ENCODE assay signal across 1 cellular context in genomic region chr13:49936085-49936942, GRCh38.
TF ChIP-seq lines count a peak whose summit lies in the region.

Gene SPRYD7, minus strand, starts transcription at chr13:49936340. Its CDS starts 105 bp downstream, at chr13:49936235.

TF ChIP-seq in HepG2, 621 proteins besides CTCF, POLR2A, EP300 and RAD21 (continued from another document and continues in another):
- no peak; the same call in 1 of the 2 replicates for TF ChIP-seq MLXIP (CRISPR knock-in tag; IDR thresholded peaks at IDR 0.05; ENCODE audit: borderline replicate concordance)
- TF ChIP-seq ZNF567 (CRISPR knock-in tag; IDR thresholded peaks at IDR 0.05; ENCODE audit: borderline replicate concordance) = no peak
- TF ChIP-seq ZNF496 (CRISPR knock-in tag; IDR thresholded peaks at IDR 0.05; ENCODE audit: insufficient replicate concordance) = no peak
- no peak for TF ChIP-seq ZNF24 (IDR thresholded peaks at IDR 0.05)
- TF ChIP-seq KLF15 (CRISPR knock-in tag; IDR thresholded peaks at IDR 0.05; ENCODE audit: borderline replicate concordance) = peak; percentile 50; the same call in 1 of the 2 replicates
- peak; percentile 79 for TF ChIP-seq MED8 (CRISPR knock-in tag; IDR thresholded peaks at IDR 0.05; ENCODE audit: insufficient replicate concordance)
- no peak for TF ChIP-seq PRMT3 (CRISPR knock-in tag; IDR thresholded peaks at IDR 0.05; ENCODE audit: borderline replicate concordance, low read depth)
- peak; percentile 62; the same call in 1 of the 2 replicates for TF ChIP-seq ZNF124 (CRISPR knock-in tag; IDR thresholded peaks at IDR 0.05)
- no peak for TF ChIP-seq SETDB1 (CRISPR knock-in tag; IDR thresholded peaks at IDR 0.05; ENCODE audit: borderline replicate concordance)
- no peak for TF ChIP-seq ZNF83 (CRISPR knock-in tag; IDR thresholded peaks at IDR 0.05; ENCODE audit: borderline replicate concordance)
- no peak for TF ChIP-seq STAT6 (CRISPR knock-in tag; IDR thresholded peaks at IDR 0.05; ENCODE audit: borderline replicate concordance)
- TF ChIP-seq NCOA2 (CRISPR knock-in tag; IDR thresholded peaks at IDR 0.05) = no peak
- TF ChIP-seq ZNF678 (CRISPR knock-in tag; IDR thresholded peaks at IDR 0.05) = no peak; the same call in 1 of the 2 replicates
- peak; percentile 88 for TF ChIP-seq ZNF350 (CRISPR knock-in tag; IDR thresholded peaks at IDR 0.05; ENCODE audit: borderline replicate concordance, low read depth)
- TF ChIP-seq NONO (IDR thresholded peaks at IDR 0.05) = no peak
- peak; percentile 96 for TF ChIP-seq NONO (CRISPR knock-in tag; conservative IDR thresholded peaks at IDR 0.05)
- no peak for TF ChIP-seq RBM22 (optimal IDR thresholded peaks at IDR 0.05; ENCODE audit: low read length)
- TF ChIP-seq ZNF33B (CRISPR knock-in tag; IDR thresholded peaks at IDR 0.05) = no peak
- 0 out of 2 replicates have a peak, but pooled peaks have one; percentile 74 for TF ChIP-seq REL (CRISPR knock-in tag; conservative IDR thresholded peaks at IDR 0.05)
- TF ChIP-seq PRDM15 (CRISPR knock-in tag; IDR thresholded peaks at IDR 0.05) = no peak; the same call in 1 of the 2 replicates
- no peak for TF ChIP-seq SMARCE1 (IDR thresholded peaks at IDR 0.05; ENCODE audit: borderline replicate concordance)
- TF ChIP-seq TMF1 (CRISPR knock-in tag; IDR thresholded peaks at IDR 0.05; ENCODE audit: low read depth) = peak; percentile 84; the same call in 1 of the 2 replicates
- peak; percentile 41; the same call in 1 of the 2 replicates for TF ChIP-seq ZNF576 (CRISPR knock-in tag; IDR thresholded peaks at IDR 0.05)
- TF ChIP-seq MYC (CRISPR knock-in tag; IDR thresholded peaks at IDR 0.05; ENCODE audit: borderline replicate concordance) = peak; percentile 88
- peak; percentile 42; the same call in 1 of the 2 replicates for TF ChIP-seq GZF1 (CRISPR knock-in tag; IDR thresholded peaks at IDR 0.05)
- no peak for TF ChIP-seq SRSF4 (IDR thresholded peaks at IDR 0.05; ENCODE audit: low read depth, low read length, poor library complexity, severe bottlenecking)
- no peak for TF ChIP-seq MZF1 (CRISPR knock-in tag; IDR thresholded peaks at IDR 0.05; ENCODE audit: borderline replicate concordance)
- TF ChIP-seq NFIC (IDR thresholded peaks at IDR 0.05; ENCODE audit: low read length) = no peak
- TF ChIP-seq PCBP2 (optimal IDR thresholded peaks at IDR 0.05; ENCODE audit: low read depth, low read length, poor library complexity, severe bottlenecking) = no peak
- 0 out of 2 replicates have a peak, but pooled peaks have one; percentile 12 for TF ChIP-seq ZNF230 (CRISPR knock-in tag; IDR thresholded peaks at IDR 0.05)
- 0 out of 2 replicates have a peak, but pooled peaks have one; percentile 30 for TF ChIP-seq SP140L (CRISPR knock-in tag; IDR thresholded peaks at IDR 0.05; ENCODE audit: borderline replicate concordance)
- no peak for TF ChIP-seq NFATC3 (CRISPR knock-in tag; IDR thresholded peaks at IDR 0.05)
- TF ChIP-seq ATF2 (CRISPR knock-in tag; IDR thresholded peaks at IDR 0.05) = peak; percentile 40; the same call in 1 of the 2 replicates
- no peak for TF ChIP-seq NR2F2 (IDR thresholded peaks at IDR 0.05; ENCODE audit: borderline replicate concordance, low read depth)
- TF ChIP-seq ZNF674 (CRISPR knock-in tag; IDR thresholded peaks at IDR 0.05; ENCODE audit: low read depth) = no peak
- TF ChIP-seq FOXC1 (CRISPR knock-in tag; IDR thresholded peaks at IDR 0.05; ENCODE audit: borderline replicate concordance) = no peak; the same call in 1 of the 2 replicates
- TF ChIP-seq SAP130 (CRISPR knock-in tag; IDR thresholded peaks at IDR 0.05; ENCODE audit: low read depth) = peak; percentile 93
- TF ChIP-seq ZNF407 (CRISPR knock-in tag; IDR thresholded peaks at IDR 0.05; ENCODE audit: not compliant biosample characterization) = no peak
- TF ChIP-seq CBX1 (IDR thresholded peaks at IDR 0.05; ENCODE audit: low read depth) = peak; percentile 96
- TF ChIP-seq ATAD3A (CRISPR knock-in tag; IDR thresholded peaks at IDR 0.05) = no peak
- peak; percentile 64; the same call in 1 of the 2 replicates for TF ChIP-seq ZSCAN29 (CRISPR knock-in tag; conservative IDR thresholded peaks at IDR 0.05)
- TF ChIP-seq HHEX (CRISPR knock-in tag; IDR thresholded peaks at IDR 0.05) = no peak
- TF ChIP-seq TBX2 (CRISPR knock-in tag; IDR thresholded peaks at IDR 0.05; ENCODE audit: borderline replicate concordance) = peak; percentile 81
